In the genomic region with DNA sequence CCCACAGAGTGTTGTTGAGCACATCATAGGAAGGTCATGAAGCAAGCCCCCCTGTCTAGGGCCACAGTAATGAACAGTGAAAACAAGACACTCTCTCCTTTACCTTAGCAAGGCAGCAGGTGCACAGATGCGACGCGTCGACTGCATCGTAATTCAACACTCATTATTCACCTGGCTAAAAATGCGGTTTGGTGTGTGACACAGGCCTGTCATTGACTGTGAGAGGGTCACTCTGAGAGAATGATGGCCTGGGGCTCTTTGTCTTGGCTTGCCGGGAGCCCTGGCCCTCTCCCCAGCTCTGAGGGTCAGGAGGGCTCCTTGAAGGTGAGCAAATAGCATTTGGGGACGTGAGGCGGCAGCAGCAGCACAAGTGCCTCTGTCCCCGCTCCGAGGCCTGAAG, we compare ENCODE assay signal across 17 cellular contexts. TPM values are rescaled to one million over a fixed set of nuclear protein-coding genes. Genes with fewer than 3 reads are reported as not detected.
DNase-seq lines count a peak whose midpoint lies in the region; ATAC-seq, FAIRE-seq and TF ChIP-seq lines count a peak whose summit lies in the region.
"Had no signal": no experiment of that assay in that cellular context is flagged by ENCODE, and none has a peak within 500 bp of the region (broad histone marks: within the 10 kb centered on the region; RNA-seq: fewer than 3 reads in every experiment).

No MANE protein-coding gene starts in this region.

- H3K36me3 ChIP-seq in right lobe of liver: no peaks in the 10 kb centered on the region
- H3K36me3 ChIP-seq in HepG2 (replicated peaks in 1 of 2; ENCODE audit: control insufficient read depth in 1 of 2, insufficient read depth in 2 of 2, low read length in 2 of 2): peaks cover 14 to 20% of the 10 kb centered on the region in 2 experiments
- H3K36me3 ChIP-seq in mesenchymal stem cell (ENCODE audit: control insufficient read depth in 1 of 2, insufficient read depth in 2 of 2, low read depth in 1 of 2, low read length in 2 of 2): peaks cover 7 to 20% of the 10 kb centered on the region in 2 experiments
- H3K36me3 ChIP-seq in upper lobe of right lung: no peaks in the 10 kb centered on the region

- no peak for TF ChIP-seq RAD21 in HepG2 (CRISPR knock-in tag; IDR thresholded peaks at IDR 0.05)

- peak overlapping the region; percentile 43 for H4K91ac ChIP-seq in mesenchymal stem cell (ENCODE audit: low read length)

- peak overlapping the region in 1 of 2 experiments; percentile 35 for H3K4ac ChIP-seq in mesenchymal stem cell (ENCODE audit: low read depth in 1 of 2, low read length in 2 of 2)

- no peak overlapping the region for H3K4me2 ChIP-seq in HepG2 (ENCODE audit: low read depth, low read length)
- H3K4me2 ChIP-seq in mesenchymal stem cell (ENCODE audit: low read length, poor library complexity, severe bottlenecking): no peak overlapping the region

- H3K9ac ChIP-seq in HepG2 (ENCODE audit: insufficient read depth, low read depth, low read length) (no peak overlapping the region), mesenchymal stem cell (ENCODE audit: low read length) (no peak overlapping the region)

- H3K9me3 ChIP-seq in right lobe of liver (no peaks in the 10 kb centered on the region), HepG2 (ENCODE audit: low read length) (no peaks in the 10 kb centered on the region), mesenchymal stem cell (ENCODE audit: control insufficient read depth, low read length) (no peaks in the 10 kb centered on the region), upper lobe of right lung (no peaks in the 10 kb centered on the region)

- no peak for TF ChIP-seq CTCF in right lobe of liver (IDR thresholded peaks at IDR 0.05)
- no peak for TF ChIP-seq CTCF in HepG2 (CRISPR knock-in tag; IDR thresholded peaks at IDR 0.05)
- no peak for TF ChIP-seq CTCF in RWPE1 (conservative IDR thresholded peaks at IDR 0.05; ENCODE audit: low read depth)
- no peak for TF ChIP-seq CTCF in upper lobe of right lung (IDR thresholded peaks at IDR 0.05)

- H3K27ac Mint-ChIP-seq in stimulated activated naive B cell treated with anti-CD40 and anti-IgM and Interleukin-4, amounts not matched to agents 10 μg/mL and 1 μg/mL and 100 μg/mL, for 72 hours: no peak overlapping the region
- H3K27ac Mint-ChIP-seq: activated naive CD4-positive, alpha-beta T cell treated with anti-CD3 and anti-CD28 coated beads for 36 hours had no signal

- H3K4me1 ChIP-seq in right lobe of liver (peaks cover 8 to 87% (median 48%) of the 10 kb centered on the region in 4 donors), HepG2 (ENCODE audit: insufficient read depth, low read length) (peaks cover 100% of the 10 kb centered on the region), mesenchymal stem cell (ENCODE audit: control insufficient read depth, insufficient read depth, low read depth, low read length) (peaks cover 64% of the 10 kb centered on the region), upper lobe of right lung (peaks cover 83% of the 10 kb centered on the region)

- no peaks in the 10 kb centered on the region for H3K27me3 ChIP-seq in right lobe of liver
- no peaks in the 10 kb centered on the region for H3K27me3 ChIP-seq in HepG2 (ENCODE audit: control insufficient read depth in 1 of 2, insufficient read depth in 2 of 2, low read length in 2 of 2)
- no peaks in the 10 kb centered on the region for H3K27me3 ChIP-seq in mesenchymal stem cell (ENCODE audit: control insufficient read depth in 1 of 2, insufficient read depth in 1 of 2, low read length in 2 of 2)
- no peaks in the 10 kb centered on the region for H3K27me3 ChIP-seq in upper lobe of right lung

- H4K20me1 ChIP-seq in HepG2 (ENCODE audit: insufficient read depth, low read length): peaks cover 26% of the 10 kb centered on the region; the same call in 1 of the 2 replicates

- no peak overlapping the region for H2AFZ ChIP-seq in HepG2 (ENCODE audit: low read length)
- H2AFZ ChIP-seq in mesenchymal stem cell (ENCODE audit: low read depth, low read length): no peak overlapping the region

- H3K14ac ChIP-seq in mesenchymal stem cell (ENCODE audit: low read length in 2 of 2): no peak overlapping the region

- H2BK12ac ChIP-seq in mesenchymal stem cell (ENCODE audit: low read length in 2 of 2): peak overlapping the region; percentile 51 to 70

- H4K8ac ChIP-seq in mesenchymal stem cell (ENCODE audit: low read length): peak overlapping the region; percentile 7

- TF ChIP-seq POLR2A in right lobe of liver (IDR thresholded peaks at IDR 0.05) (no peak), HepG2 (IDR thresholded peaks at IDR 0.05; ENCODE audit: insufficient read depth in 1 of 2, low read depth in 2 of 2, low read length in 2 of 2) (no peak)

- peak overlapping the region; percentile 55 for H2AK5ac ChIP-seq in mesenchymal stem cell (ENCODE audit: low read length, severe bottlenecking)

- H3K27ac ChIP-seq in right lobe of liver (peak overlapping the region in 2 of 3 donors; percentile 11 to 86), HepG2 (ENCODE audit: extremely low read length, insufficient read depth, low read length) (no peak overlapping the region), RWPE1 (peak overlapping the region; percentile 98), mesenchymal stem cell (ENCODE audit: low read length, poor library complexity, severe bottlenecking) (peak overlapping the region; percentile 85), upper lobe of right lung (peak overlapping the region; percentile 55)
- H3K27ac ChIP-seq: WERI-Rb-1 had no signal

- H3K79me1 ChIP-seq in mesenchymal stem cell (replicated peaks; ENCODE audit: low read length, poor library complexity, severe bottlenecking): peaks cover 3% of the 10 kb centered on the region

- DNase-seq in right lobe of liver (no peak), HepG2 (ENCODE audit: low spot score) (no peak), RWPE1 (ENCODE audit: low spot score) (no peak), mesenchymal stem cell (no peak), upper lobe of right lung (no peak), activated gamma-delta T cell (lab: John Stamatoyannopoulos, UW) (no peak), pons (ENCODE audit: low spot score) (no peak)
- DNase-seq in stimulated activated naive B cell treated with anti-CD40 and anti-IgM and Interleukin-4, amounts not matched to agents 10 μg/mL and 1 μg/mL and 100 μg/mL, for 72 hours: no peak
- DNase-seq: activated naive CD4-positive, alpha-beta T cell treated with anti-CD3 and anti-CD28 coated beads for 36 hours; effector CD4-positive, alpha-beta T cell; H7; KBM-7; NCI-H187; OCI-M1; WERI-Rb-1 had no signal

- WGBS in right lobe of liver (ENCODE audit: insufficient coverage, low coverage, low lambda C conversion rate, missing lambda C conversion rate): 90% methylated on average over 7 of the region's 11 CpGs
- WGBS in HepG2 (ENCODE audit: low lambda C conversion rate): 97% methylated on average over 7 of the region's 11 CpGs
- 99% methylated on average over 11 of the region's 11 CpGs for WGBS in mesenchymal stem cell

- H2BK15ac ChIP-seq in mesenchymal stem cell (ENCODE audit: low read depth, poor library complexity, severe bottlenecking): no peak overlapping the region

- H3K36me3 Mint-ChIP-seq in stimulated activated naive B cell treated with anti-CD40 and anti-IgM and Interleukin-4, amounts not matched to agents 10 μg/mL and 1 μg/mL and 100 μg/mL, for 72 hours: no peaks in the 10 kb centered on the region

- peaks cover 0 to 3% of the 10 kb centered on the region in 2 donors for H3K4me1 Mint-ChIP-seq in stimulated activated naive B cell treated with anti-CD40 and anti-IgM and Interleukin-4, amounts not matched to agents 10 μg/mL and 1 μg/mL and 100 μg/mL, for 72 hours

- BruUV-seq in HepG2 (replicated peaks; lab: Mats Ljungman, UMichigan): no TSS peak

- ATAC-seq in right lobe of liver (no peak), HepG2 (no peak), upper lobe of right lung (no peak)
- ATAC-seq in stimulated activated naive B cell treated with anti-CD40 and anti-IgM and Interleukin-4, amounts not matched to agents 10 μg/mL and 1 μg/mL and 100 μg/mL, for 72 hours (replicated peaks): no peak

- H3K27me3 Mint-ChIP-seq in stimulated activated naive B cell treated with anti-CD40 and anti-IgM and Interleukin-4, amounts not matched to agents 10 μg/mL and 1 μg/mL and 100 μg/mL, for 72 hours: peaks cover 6 to 7% of the 10 kb centered on the region in 2 donors

- no peak overlapping the region for H2BK5ac ChIP-seq in mesenchymal stem cell (ENCODE audit: low read depth, low read length, poor library complexity, severe bottlenecking)

- no peak overlapping the region for H2BK120ac ChIP-seq in mesenchymal stem cell (ENCODE audit: low read depth, low read length)

- H3K79me2 ChIP-seq in HepG2 (ENCODE audit: insufficient read depth, low read length): peaks cover 90% of the 10 kb centered on the region

- intact Hi-C loops in right lobe of liver (cut with DNase I) (no loop called here), HepG2 (cut with micrococcal nuclease; ENCODE audit: unreplicated experiment) (loop anchor here (10.0 kb wide), 1 partner anchor 143 kb away; no protein-coding TSS in a partner anchor), upper lobe of right lung (cut with DNase I) (no loop called here)

- H3K23ac ChIP-seq in mesenchymal stem cell (ENCODE audit: low read length in 2 of 2): no peak overlapping the region

- in situ Hi-C loops in HepG2 (cut with HindIII; ENCODE audit: extremely low pct_ligation_motif_present, low pct_unique_long_range_greater_than_20kb): loop anchor here (5.0 kb wide), 1 partner anchor 45 kb away; a partner anchor contains a TSS

- POLR2A ChIA-PET in HepG2 (lab: Yijun Ruan, JAX) (interaction anchor here (3.1 to 5.7 kb wide), 3 partner anchors 13 to 38 kb away, joined by 14 to 47 read pairs (median 44); no protein-coding TSS in a partner anchor), RWPE1 (lab: Yijun Ruan, JAX; ENCODE audit: low non-redundant PET) (no interaction called here)

- no peak for TF ChIP-seq EP300 in HepG2 (IDR thresholded peaks at IDR 0.05; ENCODE audit: low read depth in 2 of 2, low read length in 2 of 2)
- TF ChIP-seq EP300 in HepG2 (CRISPR knock-in tag; IDR thresholded peaks at IDR 0.05; ENCODE audit: borderline replicate concordance): no peak

- peak overlapping the region in 1 of 2 experiments; percentile 74 for H3K18ac ChIP-seq in mesenchymal stem cell (ENCODE audit: low read depth in 1 of 2, low read length in 2 of 2)

- FAIRE-seq in HepG2 (lab: Jason Lieb, UNC): no peak

- CTCF ChIA-PET in HepG2 (lab: Yijun Ruan, JAX; ENCODE audit: low intra/inter-chr PET ratio, low total read pairs): no interaction called here
- CTCF ChIA-PET in RWPE1 (lab: Yijun Ruan, JAX): no interaction called here

- no peaks in the 10 kb centered on the region for H3K9me3 Mint-ChIP-seq in stimulated activated naive B cell treated with anti-CD40 and anti-IgM and Interleukin-4, amounts not matched to agents 10 μg/mL and 1 μg/mL and 100 μg/mL, for 72 hours
- H3K9me3 Mint-ChIP-seq: activated naive CD4-positive, alpha-beta T cell treated with anti-CD3 and anti-CD28 coated beads for 36 hours had no signal

- H3K4me3 ChIP-seq in right lobe of liver: no peak overlapping the region
- no peak overlapping the region for H3K4me3 ChIP-seq in HepG2 (replicated peaks in 1 of 3; ENCODE audit: insufficient read depth in 1 of 3, low read depth in 2 of 3, low read length in 3 of 3)
- H3K4me3 ChIP-seq in mesenchymal stem cell (ENCODE audit: insufficient read depth in 1 of 2, low read depth in 1 of 2, low read length in 2 of 2): no peak overlapping the region
- no peak overlapping the region for H3K4me3 ChIP-seq in upper lobe of right lung
- H3K4me3 ChIP-seq: lung, skin epidermis had no signal

- H3K4me3 Mint-ChIP-seq in stimulated activated naive B cell treated with anti-CD40 and anti-IgM and Interleukin-4, amounts not matched to agents 10 μg/mL and 1 μg/mL and 100 μg/mL, for 72 hours: no peak overlapping the region
- H3K4me3 Mint-ChIP-seq: activated naive CD4-positive, alpha-beta T cell treated with anti-CD3 and anti-CD28 coated beads for 36 hours had no signal

RNA-seq across cellular contexts. Expression of a gene that starts 46.8 kb away (rescaled TPM):
- total RNA-seq in right lobe of liver (10 to 100 TPM; 12.0 to 43.1 (median 21.9) TPM), HepG2 (2016; rRNA removed; fragmentation: Illumina TruSeq; extraction: Trizol) (14.7 and 19.4 TPM in 2 replicates), upper lobe of right lung (33.4 TPM)
- total RNA-seq in HepG2 (2016; cell fraction: cytosol; rRNA removed; fragmentation: Illumina TruSeq; extraction: Trizol; ENCODE audit: low read depth): 7.3 and 8.2 TPM in 2 replicates
- total RNA-seq in HepG2 (2016; cell fraction: insoluble cytoplasmic fraction; rRNA removed; fragmentation: Illumina TruSeq; extraction: Trizol): 12.9 and 18.0 TPM in 2 replicates
- total RNA-seq in HepG2 (2016; cell fraction: membrane; rRNA removed; fragmentation: Illumina TruSeq; extraction: Trizol): 16.0 and 20.4 TPM in 2 replicates
- total RNA-seq in HepG2 (2016; cell fraction: nucleus; rRNA removed; fragmentation: Illumina TruSeq; extraction: Trizol): 12.0 and 14.5 TPM in 2 replicates
- 20.7 and 25.3 TPM in 2 replicates for polyA plus RNA-seq in HepG2 (2011; rRNA removed)
- polyA plus RNA-seq in HepG2 (2011; cell fraction: cytosol; rRNA removed): 19.8 and 24.1 TPM in 2 replicates
- polyA plus RNA-seq in HepG2 (2011; cell fraction: nucleus; rRNA removed): 26.3 and 29.8 TPM in 2 replicates
- polyA plus RNA-seq in HepG2 (2012): 16.2 and 22.8 TPM in 2 replicates
- 9.0 and 11.2 TPM in 2 replicates for polyA plus RNA-seq in HepG2 (2016; cell fraction: cytosol; fragmentation: Illumina TruSeq; extraction: Trizol; ENCODE audit: low read depth)
- 21.3 and 23.2 TPM in 2 replicates for polyA plus RNA-seq in HepG2 (2016; cell fraction: insoluble cytoplasmic fraction; fragmentation: Illumina TruSeq; extraction: Trizol; ENCODE audit: low read depth)
- polyA plus RNA-seq in HepG2 (2016; cell fraction: membrane; fragmentation: Illumina TruSeq; extraction: Trizol; ENCODE audit: low read depth): 18.0 and 21.9 TPM in 2 replicates
- 17.6 and 17.8 TPM in 2 replicates for polyA plus RNA-seq in HepG2 (2016; cell fraction: nucleus; fragmentation: Illumina TruSeq; extraction: Trizol; ENCODE audit: insufficient read depth, low read depth)
- 8.6 and 37.7 TPM in 2 replicates for polyA minus RNA-seq in HepG2 (2011; rRNA and poly(A)+ RNA removed; ENCODE audit: low replicate concordance)
- polyA minus RNA-seq in HepG2 (2011; cell fraction: cytosol; rRNA and poly(A)+ RNA removed): 28.1 and 28.8 TPM in 2 replicates
- polyA minus RNA-seq in HepG2 (2011; cell fraction: nucleus; rRNA and poly(A)+ RNA removed): 42.1 and 49.2 TPM in 2 replicates
- 18.4 TPM for polyA plus RNA-seq in mesenchymal stem cell (2013, experiment 1 of 2)
- 17.9 TPM for polyA plus RNA-seq in mesenchymal stem cell (2013, experiment 2 of 2)
